Comparison of ENCODE assay signal across 21 cellular contexts in genomic region chr11:111400595-111400994, GRCh38. TPM values are rescaled to one million over a fixed set of nuclear protein-coding genes. Genes with fewer than 3 reads are reported as not detected.
DNase-seq lines count a peak whose midpoint lies in the region; ATAC-seq and TF ChIP-seq lines count a peak whose summit lies in the region.
"Had no signal": no experiment of that assay in that cellular context is flagged by ENCODE, and none has a peak within 500 bp of the region (broad histone marks: within the 10 kb centered on the region; RNA-seq: fewer than 3 reads in every experiment).

No MANE protein-coding gene starts in this region.

- H3K27ac Mint-ChIP-seq in stimulated activated naive B cell treated with anti-CD40 and anti-IgM and Interleukin-4, amounts not matched to agents 10 μg/mL and 1 μg/mL and 100 μg/mL, for 72 hours: peak overlapping the region; percentile 39
- H3K27ac Mint-ChIP-seq: GM23338 had no signal

- intact Hi-C loops in lower leg skin (cut with DNase I; ENCODE audit: low total_unique reads): no loop called here

- peaks cover 2 to 3% of the 10 kb centered on the region in 2 donors for H3K9me3 Mint-ChIP-seq in stimulated activated naive B cell treated with anti-CD40 and anti-IgM and Interleukin-4, amounts not matched to agents 10 μg/mL and 1 μg/mL and 100 μg/mL, for 72 hours

- no peaks in the 10 kb centered on the region for H3K27me3 Mint-ChIP-seq in stimulated activated naive B cell treated with anti-CD40 and anti-IgM and Interleukin-4, amounts not matched to agents 10 μg/mL and 1 μg/mL and 100 μg/mL, for 72 hours
- H3K27me3 Mint-ChIP-seq: CD4-positive, CD25-positive, alpha-beta regulatory T cell had no signal

- H3K79me2 ChIP-seq in Karpas-422 (ENCODE audit: low read length): no peaks in the 10 kb centered on the region

- no peak overlapping the region for H3K4me3 ChIP-seq in Karpas-422 (ENCODE audit: low read length)
- H3K4me3 ChIP-seq in lower leg skin (ENCODE audit: low read depth, poor library complexity, severe bottlenecking): no peak overlapping the region
- H3K4me3 ChIP-seq: GM23338, heart left ventricle, left ventricle myocardium inferior, thyroid gland had no signal

- TF ChIP-seq POLR2A in lower leg skin (IDR thresholded peaks at IDR 0.05): no peak

- peaks cover 3 to 9% of the 10 kb centered on the region in 2 donors for H3K36me3 Mint-ChIP-seq in stimulated activated naive B cell treated with anti-CD40 and anti-IgM and Interleukin-4, amounts not matched to agents 10 μg/mL and 1 μg/mL and 100 μg/mL, for 72 hours

- peaks cover 54% of the 10 kb centered on the region for H3K4me1 ChIP-seq in Karpas-422 (ENCODE audit: low read length)
- H3K4me1 ChIP-seq: heart left ventricle, left ventricle myocardium inferior had no signal

- peak overlapping the region; percentile 66 for H2AFZ ChIP-seq in Karpas-422 (ENCODE audit: low read length)
- H2AFZ ChIP-seq: GM23338 had no signal

- peaks cover 23% of the 10 kb centered on the region for H3K9me3 ChIP-seq in Karpas-422 (ENCODE audit: low read length)
- H3K9me3 ChIP-seq: heart left ventricle, left ventricle myocardium inferior, thyroid gland had no signal

- H3K36me3 ChIP-seq in Karpas-422 (ENCODE audit: insufficient read depth, low read length): peaks cover 18% of the 10 kb centered on the region; the same call in 1 of the 2 replicates
- H3K36me3 ChIP-seq: heart left ventricle, left ventricle myocardium inferior, thyroid gland had no signal

- H3K9me2 ChIP-seq in Karpas-422 (replicated peaks; ENCODE audit: insufficient read depth, low read length): no peaks in the 10 kb centered on the region

- H3K4me3 Mint-ChIP-seq in stimulated activated naive B cell treated with anti-CD40 and anti-IgM and Interleukin-4, amounts not matched to agents 10 μg/mL and 1 μg/mL and 100 μg/mL, for 72 hours: peak overlapping the region in 1 of 2 donors; percentile 13
- H3K4me3 Mint-ChIP-seq: CD4-positive, CD25-positive, alpha-beta regulatory T cell; GM23338 had no signal

- no peak for TF ChIP-seq CTCF in lower leg skin (IDR thresholded peaks at IDR 0.05)

- no peaks in the 10 kb centered on the region for H3K27me3 ChIP-seq in Karpas-422 (ENCODE audit: low read length)
- H3K27me3 ChIP-seq: heart left ventricle, thyroid gland had no signal

- H3K4me1 Mint-ChIP-seq in stimulated activated naive B cell treated with anti-CD40 and anti-IgM and Interleukin-4, amounts not matched to agents 10 μg/mL and 1 μg/mL and 100 μg/mL, for 72 hours: peaks cover 51 to 53% of the 10 kb centered on the region in 2 donors
- H3K4me1 Mint-ChIP-seq: GM23338 had no signal

- H4K20me1 ChIP-seq in Karpas-422 (ENCODE audit: insufficient read depth, low read depth, low read length): no peaks in the 10 kb centered on the region

- peak; percentile 86 for DNase-seq in Karpas-422
- DNase-seq in stimulated activated naive B cell treated with anti-CD40 and anti-IgM and Interleukin-4, amounts not matched to agents 10 μg/mL and 1 μg/mL and 100 μg/mL, for 72 hours: no peak
- DNase-seq in lower leg skin (ENCODE audit: low spot score in 2 of 2): no peak
- no peak for DNase-seq in NCI-H2107 treated with DMSO at 0.1 percent for 48 hours (lab: John Stamatoyannopoulos, UW; ENCODE audit: unreplicated experiment)
- no peak for DNase-seq in COLO829 (ENCODE audit: low spot score)
- DNase-seq: activated CD4-positive, alpha-beta T cell treated with anti-CD3 and anti-CD28 coated beads for 48 hours; activated effector memory CD4-positive, alpha-beta T cell treated with Interleukin-2 at 50 U/mL for 16 hours; CD4-positive, CD25-positive, alpha-beta regulatory T cell; DMS 273 treated with DMSO at 0.1 percent for 48 hours; heart left ventricle; left ventricle myocardium inferior; NCI-H69; posterior cingulate gyrus; SHP77 treated with DMSO at 0.1 percent for 48 hours; T-helper 1 cell; thyroid gland had no signal

- H3K4me2 ChIP-seq in Karpas-422 (ENCODE audit: low read depth, low read length, poor library complexity, severe bottlenecking): peak overlapping the region; percentile 55
- H3K4me2 ChIP-seq: GM23338 had no signal

- peak overlapping the region; percentile 82 for H3K27ac ChIP-seq in Karpas-422 (ENCODE audit: low read length)
- H3K27ac ChIP-seq: heart left ventricle, left ventricle myocardium inferior, thyroid gland had no signal

- ATAC-seq in GM18511 (IDR thresholded peaks at IDR 0.05; ENCODE audit: unreplicated experiment) (peak; percentile 33), GM21737 (IDR thresholded peaks at IDR 0.05; ENCODE audit: unreplicated experiment) (peak; percentile 34)
- ATAC-seq in stimulated activated naive B cell treated with anti-CD40 and anti-IgM and Interleukin-4, amounts not matched to agents 10 μg/mL and 1 μg/mL and 100 μg/mL, for 72 hours (replicated peaks): peak; percentile 63 to 68
- ATAC-seq: GM23338, heart left ventricle had no signal

- peak overlapping the region; percentile 41 for H3K9ac ChIP-seq in Karpas-422 (ENCODE audit: low read length)

RNA-seq across cellular contexts. Expression of gene POU2AF1, which starts 21.5 kb away (rescaled TPM):
- total RNA-seq in Karpas-422 (2014; rRNA removed; shearing (Covaris generic); ENCODE audit: low replicate concordance): 803 and 894 TPM in 2 replicates
- under 1 TPM in 1 of 4 donors, not detected in 3; 0.13 TPM for total RNA-seq in lower leg skin
- total RNA-seq: dermis microvascular lymphatic vessel endothelial cell, endothelial cell of umbilical vein, GM23338 had no signal

Comparison
In these comparisons a context has a peak if more than half of its experiments do, and no peak if none do; other contexts are left out.
1. RNA of gene POU2AF1, which starts 21.5 kb away (total RNA-seq): 803 to 894 TPM in Karpas-422; 0.13 TPM in lower leg skin; every median in the first group is over 100 times any median in the second.
2. Peak in every context shown above with its lines, with median percentiles within 50 percentile points of each other: ATAC-seq.